In the genomic region with DNA sequence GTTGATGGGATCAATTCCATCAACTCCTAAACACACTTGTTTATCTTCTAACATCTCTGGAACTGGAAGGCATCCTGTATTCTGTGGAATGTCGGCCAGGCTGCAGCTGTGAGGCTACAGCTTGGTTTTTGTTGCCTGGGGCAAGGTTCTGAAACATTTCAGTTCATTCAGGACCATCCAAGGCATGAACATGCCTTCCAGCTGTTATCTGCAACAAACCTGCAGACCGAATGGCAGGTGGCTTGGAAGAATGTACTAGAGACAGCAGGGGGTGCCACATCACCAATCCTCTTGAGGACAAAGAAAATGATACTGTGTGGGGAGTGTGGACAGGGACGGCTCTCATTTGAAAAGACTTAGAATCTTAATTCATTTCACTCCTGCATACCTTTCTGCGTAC, we compare ENCODE assay signal across 8 cellular contexts. TPM values are rescaled to one million over a fixed set of nuclear protein-coding genes. Genes with fewer than 3 reads are reported as not detected.
DNase-seq lines count a peak whose midpoint lies in the region; ATAC-seq and TF ChIP-seq lines count a peak whose summit lies in the region.

No MANE protein-coding gene starts in this region.

- H3K4me1 Mint-ChIP-seq in glutamatergic neuron (ENCODE audit: low read depth, unreplicated experiment) = peaks cover 18% of the 10 kb centered on the region
- peaks cover 9% of the 10 kb centered on the region for H3K4me1 Mint-ChIP-seq in activated naive CD8-positive, alpha-beta T cell treated with anti-CD3 and anti-CD28 coated beads, Interleukin-2, amount 50 U/mL, for 24 hours
- peaks cover 8% of the 10 kb centered on the region for H3K4me1 Mint-ChIP-seq in nephron progenitor cell

- no peak overlapping the region for H2BK15ac ChIP-seq in IMR-90 (ENCODE audit: low read depth, low read length)

- H3K9ac ChIP-seq in IMR-90 (ENCODE audit: low read depth, low read length) = no peak overlapping the region

- no peak overlapping the region for H3K4me3 ChIP-seq in IMR-90 (ENCODE audit: insufficient read depth, low read depth, low read length)
- H3K4me3 ChIP-seq in RWPE2 (ENCODE audit: severe bottlenecking) = no peak overlapping the region
- H3K4me3 ChIP-seq in upper lobe of right lung = no peak overlapping the region

- H3K4me1 ChIP-seq in IMR-90 (ENCODE audit: control insufficient read depth, insufficient read depth, low read length) (peaks cover 2% of the 10 kb centered on the region; the same call in 1 of the 2 replicates), RWPE2 (ENCODE audit: insufficient read depth, poor library complexity, severe bottlenecking) (no peaks in the 10 kb centered on the region), upper lobe of right lung (peaks cover 4% of the 10 kb centered on the region)

- DNase-seq in DMS114 treated with DMSO at 0.1 percent for 48 hours (lab: John Stamatoyannopoulos, UW; ENCODE audit: unreplicated experiment) (peak; percentile 10), IMR-90 (peak; percentile 26), RWPE2 (ENCODE audit: low spot score) (no peak), glutamatergic neuron (no peak), upper lobe of right lung (no peak), nephron progenitor cell (no peak)
- DNase-seq in activated naive CD8-positive, alpha-beta T cell treated with anti-CD3 and anti-CD28 coated beads, Interleukin-2, amount 50 U/mL, for 24 hours = no peak

- no peak overlapping the region for H3K4me2 ChIP-seq in IMR-90 (ENCODE audit: low read depth, low read length)

- peaks cover 4% of the 10 kb centered on the region for H3K27me3 Mint-ChIP-seq in glutamatergic neuron (ENCODE audit: unreplicated experiment)
- H3K27me3 Mint-ChIP-seq in activated naive CD8-positive, alpha-beta T cell treated with anti-CD3 and anti-CD28 coated beads, Interleukin-2, amount 50 U/mL, for 24 hours = peaks cover 9% of the 10 kb centered on the region
- H3K27me3 Mint-ChIP-seq in nephron progenitor cell (ENCODE audit: low read depth, poor library complexity) = peaks cover 14% of the 10 kb centered on the region

- 0% methylated on average over 1 of the region's 4 CpGs; no CpG with 5 or more reads in 1 of the 2 experiments for WGBS in IMR-90 (ENCODE audit: extremely low coverage in 2 of 2, insufficient read length in 1 of 2), 2 experiments

- H4K91ac ChIP-seq in IMR-90 (ENCODE audit: insufficient read depth, low read depth, low read length) = no peak overlapping the region

- H3K4me3 Mint-ChIP-seq in glutamatergic neuron (ENCODE audit: unreplicated experiment) (no peak overlapping the region), nephron progenitor cell (no peak overlapping the region)
- H3K4me3 Mint-ChIP-seq in activated naive CD8-positive, alpha-beta T cell treated with anti-CD3 and anti-CD28 coated beads, Interleukin-2, amount 50 U/mL, for 24 hours = no peak overlapping the region

- H2BK20ac ChIP-seq in IMR-90 (ENCODE audit: low read depth, low read length) = no peak overlapping the region

- H3K79me1 ChIP-seq in IMR-90 (ENCODE audit: low read depth in 1 of 2, low read length in 2 of 2) = no peaks in the 10 kb centered on the region

- peak; percentile 42 for ATAC-seq in IMR-90 (ENCODE audit: low read depth)
- ATAC-seq in RWPE2 (ENCODE audit: low read depth) = peak; percentile 41; the same call in 2 of the 3 replicates
- ATAC-seq in upper lobe of right lung = peak; percentile 86
- no peak for ATAC-seq in GM21619 (IDR thresholded peaks at IDR 0.05; ENCODE audit: unreplicated experiment)
- no peak for ATAC-seq in activated naive CD8-positive, alpha-beta T cell treated with anti-CD3 and anti-CD28 coated beads, Interleukin-2, amount 50 U/mL, for 24 hours

- H4K20me1 ChIP-seq in IMR-90 (ENCODE audit: insufficient read depth, low read length) = no peaks in the 10 kb centered on the region

- no peak overlapping the region for H3K14ac ChIP-seq in IMR-90 (replicated peaks; ENCODE audit: low read depth, low read length)

- no peak overlapping the region for H2AK5ac ChIP-seq in IMR-90 (ENCODE audit: low read depth, low read length)

- no peak overlapping the region for H3K27ac ChIP-seq in IMR-90 (ENCODE audit: insufficient read depth, low read length)
- no peak overlapping the region for H3K27ac ChIP-seq in RWPE2 (ENCODE audit: poor library complexity, severe bottlenecking)
- no peak overlapping the region for H3K27ac ChIP-seq in upper lobe of right lung

- H3K27ac Mint-ChIP-seq in glutamatergic neuron (ENCODE audit: unreplicated experiment) = peak overlapping the region; percentile 60
- H3K27ac Mint-ChIP-seq in activated naive CD8-positive, alpha-beta T cell treated with anti-CD3 and anti-CD28 coated beads, Interleukin-2, amount 50 U/mL, for 24 hours = no peak overlapping the region
- H3K27ac Mint-ChIP-seq in nephron progenitor cell = no peak overlapping the region

- no peak overlapping the region for H3K56ac ChIP-seq in IMR-90 (ENCODE audit: extremely low read depth, insufficient read depth, low read length)

- H4K8ac ChIP-seq in IMR-90 (ENCODE audit: low read depth in 2 of 2, low read length in 2 of 2) = no peak overlapping the region

- peaks cover 8% of the 10 kb centered on the region for H3K9me3 Mint-ChIP-seq in glutamatergic neuron (ENCODE audit: unreplicated experiment)
- no peaks in the 10 kb centered on the region for H3K9me3 Mint-ChIP-seq in activated naive CD8-positive, alpha-beta T cell treated with anti-CD3 and anti-CD28 coated beads, Interleukin-2, amount 50 U/mL, for 24 hours
- peaks cover 28% of the 10 kb centered on the region for H3K9me3 Mint-ChIP-seq in nephron progenitor cell

- no peak overlapping the region for H3K4ac ChIP-seq in IMR-90 (ENCODE audit: low read depth, low read length)

- POLR2A ChIA-PET in IMR-90 (lab: Charles Lee; ENCODE audit: unreplicated experiment) = no interaction called here

- TF ChIP-seq POLR2A in IMR-90 (IDR thresholded peaks at IDR 0.05; ENCODE audit: low read depth, low read length) = no peak

- no peaks in the 10 kb centered on the region; the same call in 1 of the 2 replicates for H3K27me3 ChIP-seq in IMR-90 (ENCODE audit: control insufficient read depth, insufficient read depth, low read length)
- no peaks in the 10 kb centered on the region for H3K27me3 ChIP-seq in RWPE2 (ENCODE audit: insufficient read depth, poor library complexity, severe bottlenecking)
- H3K27me3 ChIP-seq in upper lobe of right lung = no peaks in the 10 kb centered on the region

- TF ChIP-seq RAD21 in IMR-90 (IDR thresholded peaks at IDR 0.05; ENCODE audit: low read length) = peak; percentile 29

- in situ Hi-C loops in IMR-90 (cut with MboI; ENCODE audit: low sequenced_read_pairs) = no loop called here

- H2BK120ac ChIP-seq in IMR-90 (ENCODE audit: low read depth, low read length) = no peak overlapping the region

- no peak overlapping the region for H4K5ac ChIP-seq in IMR-90 (ENCODE audit: low read depth, low read length)

- H2AFZ ChIP-seq in IMR-90 (replicated peaks; ENCODE audit: low read length, poor library complexity) = no peak overlapping the region

- H3K23ac ChIP-seq in IMR-90 (ENCODE audit: low read depth, low read length) = no peak overlapping the region

- H3K36me3 Mint-ChIP-seq in glutamatergic neuron (ENCODE audit: unreplicated experiment) (peaks cover 10% of the 10 kb centered on the region), nephron progenitor cell (ENCODE audit: low read depth) (peaks cover 6% of the 10 kb centered on the region)
- no peaks in the 10 kb centered on the region for H3K36me3 Mint-ChIP-seq in activated naive CD8-positive, alpha-beta T cell treated with anti-CD3 and anti-CD28 coated beads, Interleukin-2, amount 50 U/mL, for 24 hours (ENCODE audit: low read depth)

- no peak overlapping the region for H2BK5ac ChIP-seq in IMR-90 (ENCODE audit: low read depth, low read length, poor library complexity, severe bottlenecking)

- TF ChIP-seq CTCF in IMR-90 (conservative IDR thresholded peaks at IDR 0.05; ENCODE audit: low read depth, low read length) (peak; percentile 24; the same call in 1 of the 2 replicates), RWPE2 (IDR thresholded peaks at IDR 0.05; ENCODE audit: poor library complexity, severe bottlenecking) (peak; percentile 48), glutamatergic neuron (IDR thresholded peaks at IDR 0.05; ENCODE audit: partially characterized antibody, unreplicated experiment) (no peak), upper lobe of right lung (IDR thresholded peaks at IDR 0.05) (peak; percentile 45), nephron progenitor cell (IDR thresholded peaks at IDR 0.05) (no peak)

- dilution Hi-C loops in IMR-90 (cut with HindIII; ENCODE audit: low sequenced_read_pairs, unreplicated experiment) = no loop called here

- H2AK9ac ChIP-seq in IMR-90 (replicated peaks; ENCODE audit: low read depth, low read length, poor library complexity) = no peak overlapping the region

- H3K9me1 ChIP-seq in IMR-90 (ENCODE audit: insufficient read depth, low read length) = no peaks in the 10 kb centered on the region

- no peak overlapping the region for H3K18ac ChIP-seq in IMR-90 (ENCODE audit: low read depth, low read length)

- intact Hi-C loops in IMR-90 (cut with micrococcal nuclease) = loop anchor here (5.0 kb wide), 1 partner anchor 123 kb away; no protein-coding TSS in a partner anchor
- intact Hi-C loops in upper lobe of right lung (cut with DNase I) = no loop called here

- CTCF ChIA-PET in IMR-90 (lab: Yijun Ruan, JAX) = interaction anchor here (0.7 to 0.9 kb wide), 2 partner anchors 125 to 236 kb away, joined by 3 read pairs; no protein-coding TSS in a partner anchor

- BruUV-seq in IMR-90 (replicated peaks; lab: Mats Ljungman, UMichigan) = no TSS peak

- H3K36me3 ChIP-seq in IMR-90 (ENCODE audit: control insufficient read depth, insufficient read depth, low read length) (no peaks in the 10 kb centered on the region), RWPE2 (ENCODE audit: low read depth) (no peaks in the 10 kb centered on the region), upper lobe of right lung (no peaks in the 10 kb centered on the region)

- H3K9me3 ChIP-seq in IMR-90 (ENCODE audit: control insufficient read depth, insufficient read depth, low read length) (peaks cover 4% of the 10 kb centered on the region), RWPE2 (ENCODE audit: severe bottlenecking) (no peaks in the 10 kb centered on the region), upper lobe of right lung (no peaks in the 10 kb centered on the region)

TF ChIP-seq in IMR-90, 13 proteins besides CTCF, POLR2A, EP300 and RAD21 (continues in another document):
- peak; percentile 17; the same call in 1 of the 2 replicates for TF ChIP-seq SMC3 (IDR thresholded peaks at IDR 0.05; ENCODE audit: low read depth, low read length)

RNA-seq across cellular contexts. Expression of gene PAPOLB, which starts 12.4 kb away (rescaled TPM):
- total RNA-seq in IMR-90 (2012; rRNA removed) (under 0.01 TPM in 2 replicates), glutamatergic neuron (ENCODE audit: unreplicated experiment) (1.2 TPM), upper lobe of right lung (0.38 TPM)
- not detected in 2 replicates for polyA plus RNA-seq in IMR-90 (2012; rRNA removed)
- not detected in 2 replicates for polyA plus RNA-seq in IMR-90 (2012; cell fraction: cytosol; rRNA removed)
- not detected in 2 replicates for polyA plus RNA-seq in IMR-90 (2012; cell fraction: nucleus; rRNA removed; ENCODE audit: low replicate concordance)

RNA-seq across cellular contexts. Expression of gene RADIL, which starts 34.1 kb away (rescaled TPM):
- total RNA-seq in IMR-90 (2012; rRNA removed) (0.18 TPM in 1 of 2 replicates, not detected in the other), glutamatergic neuron (ENCODE audit: unreplicated experiment) (31.3 TPM), upper lobe of right lung (7.3 TPM)
- 0.36 and 0.48 TPM in 2 replicates for polyA plus RNA-seq in IMR-90 (2012; rRNA removed)
- 0.23 and 0.42 TPM in 2 replicates for polyA plus RNA-seq in IMR-90 (2012; cell fraction: cytosol; rRNA removed)
- 0.49 and 0.70 TPM in 2 replicates for polyA plus RNA-seq in IMR-90 (2012; cell fraction: nucleus; rRNA removed; ENCODE audit: low replicate concordance)

Comparison
In these comparisons a context has a peak if more than half of its experiments do, and no peak if none do; other contexts are left out.
1. DNase-seq: peak in DMS114 treated with DMSO at 0.1 percent for 48 hours (single experiment) and IMR-90 (single experiment); none in RWPE2 (single experiment), glutamatergic neuron (single experiment), upper lobe of right lung (single experiment), activated naive CD8-positive, alpha-beta T cell treated with anti-CD3 and anti-CD28 coated beads, Interleukin-2, amount 50 U/mL, for 24 hours (single experiment) and nephron progenitor cell (single experiment).
2. ATAC-seq: peak in IMR-90 (single experiment), RWPE2 (single experiment) and upper lobe of right lung (single experiment); none in GM21619 (single experiment) and activated naive CD8-positive, alpha-beta T cell treated with anti-CD3 and anti-CD28 coated beads, Interleukin-2, amount 50 U/mL, for 24 hours (single experiment).
3. CTCF ChIP-seq: peak in IMR-90 (single experiment), RWPE2 (single experiment) and upper lobe of right lung (single experiment); none in glutamatergic neuron (single experiment) and nephron progenitor cell (single experiment).